In genomic region chr3:146218880-146219866, GRCh38 we compare ENCODE assay signal across 8 cellular contexts. TPM values are rescaled to one million over a fixed set of nuclear protein-coding genes. Genes with fewer than 3 reads are reported as not detected.
DNase-seq lines count a peak whose midpoint lies in the region; ATAC-seq and TF ChIP-seq lines count a peak whose summit lies in the region.

No MANE protein-coding gene starts in this region.

- H3F3A ChIP-seq in OCI-LY1 (ENCODE audit: insufficient read depth, low read length): no peaks in the 10 kb centered on the region

- H2AFZ ChIP-seq in OCI-LY1 (ENCODE audit: low read length): no peak overlapping the region

- TF ChIP-seq CTCF in OCI-LY1 (IDR thresholded peaks at IDR 0.05; ENCODE audit: low read length): peak; percentile 86

- no peak overlapping the region for H3K27ac ChIP-seq in OCI-LY1 (ENCODE audit: low read depth, low read length, poor library complexity, severe bottlenecking)

- ATAC-seq in HG03521 (IDR thresholded peaks at IDR 0.05; ENCODE audit: unreplicated experiment) (no peak), HG02588 (IDR thresholded peaks at IDR 0.05; ENCODE audit: unreplicated experiment) (no peak)

- no peaks in the 10 kb centered on the region for H3K9me3 ChIP-seq in HAP-1
- H3K9me3 ChIP-seq in OCI-LY1 (ENCODE audit: low read length): no peaks in the 10 kb centered on the region

- H3K4me3 ChIP-seq in HAP-1: no peak overlapping the region
- H3K4me3 ChIP-seq in OCI-LY1 (ENCODE audit: low read depth, low read length, poor library complexity, severe bottlenecking): no peak overlapping the region

- H3K79me2 ChIP-seq in OCI-LY1 (ENCODE audit: insufficient read depth, low read length): no peaks in the 10 kb centered on the region

- in situ Hi-C loops in HAP-1 (cut with MboI; ENCODE audit: low sequenced_read_pairs): loop anchor here (25.0 kb wide), 1 partner anchor 418 kb away; no protein-coding TSS in a partner anchor

- H3K4me2 ChIP-seq in OCI-LY1 (ENCODE audit: low read length): no peak overlapping the region

- no peaks in the 10 kb centered on the region; the same call in 1 of the 2 replicates for H3K9me2 ChIP-seq in OCI-LY1 (ENCODE audit: low read depth, low read length)

- DNase-seq in Daoy (ENCODE audit: low read depth) (peak; percentile 13), HAP-1 (ENCODE audit: low spot score in 2 of 2) (peak; percentile 36 to 52), iPS-NIHi11 (ENCODE audit: low spot score) (peak; percentile 20)
- DNase-seq in activated naive CD8-positive, alpha-beta T cell treated with anti-CD3 and anti-CD28 coated beads, Interleukin-2, amount 50 U/mL, for 16 hours (ENCODE audit: low read depth, low spot score): peak; percentile 2
- peak; percentile 7 to 15 for DNase-seq in stimulated activated CD4-positive, alpha-beta T cell treated with anti-CD3 and anti-CD28 coated beads, Interleukin-4, amount 100 ng/mL, for 48 hours (ENCODE audit: low read depth in 2 of 2)

- no peak overlapping the region for H3K9ac ChIP-seq in OCI-LY1 (ENCODE audit: low read length)

- 0 out of 2 replicates have a peak, but pooled peaks cover 2% of the 10 kb centered on the region for H4K20me1 ChIP-seq in OCI-LY1 (ENCODE audit: insufficient read depth, low read length)

- no peaks in the 10 kb centered on the region for H3K4me1 ChIP-seq in HAP-1
- H3K4me1 ChIP-seq in OCI-LY1 (ENCODE audit: insufficient read depth, low read length, severe bottlenecking): no peaks in the 10 kb centered on the region

- H3K36me3 ChIP-seq in HAP-1 (replicated peaks) (no peaks in the 10 kb centered on the region), OCI-LY1 (ENCODE audit: insufficient read depth, low read length) (no peaks in the 10 kb centered on the region)

- H3K27me3 ChIP-seq in HAP-1 (ENCODE audit: low read depth): no peaks in the 10 kb centered on the region
- H3K27me3 ChIP-seq in OCI-LY1 (ENCODE audit: insufficient read depth, low read length): no peaks in the 10 kb centered on the region

RNA-seq across cellular contexts. Expression of gene PLSCR4, which starts 31.7 kb away (rescaled TPM):
- 1.6 and 2.1 TPM in 2 replicates for total RNA-seq in Daoy (2014; rRNA removed; shearing (Covaris generic))

RNA-seq across cellular contexts. Expression of gene PLOD2, which starts 58.2 kb away (rescaled TPM):
- 80.5 and 89.4 TPM in 2 replicates for total RNA-seq in Daoy (2014; rRNA removed; shearing (Covaris generic))
